26 cellular contexts compared by ENCODE assay signal in genomic region chr6:167998206-167998605, GRCh38. TPM values are rescaled to one million over a fixed set of nuclear protein-coding genes. Genes with fewer than 3 reads are reported as not detected.
DNase-seq lines count a peak whose midpoint lies in the region; ATAC-seq, FAIRE-seq and TF ChIP-seq lines count a peak whose summit lies in the region.
"Had no signal": no experiment of that assay in that cellular context is flagged by ENCODE, and none has a peak within 500 bp of the region (broad histone marks: within the 10 kb centered on the region; RNA-seq: fewer than 3 reads in every experiment).

No MANE protein-coding gene starts in this region.

- H3K27ac ChIP-seq in left lung, result no peak overlapping the region
- H3K27ac ChIP-seq in small intestine (ENCODE audit: low read depth in 1 of 2, low read length in 1 of 2), result no peak overlapping the region
- H3K27ac ChIP-seq: A549, heart right ventricle, PC-9, prostate gland, thoracic aorta, vagina, VCaP had no signal

- no peaks in the 10 kb centered on the region for H3K27me3 Mint-ChIP-seq in activated CD8-positive, alpha-beta T cell treated with anti-CD3 and anti-CD28 coated beads, Interleukin-2, amount 10 ng/mL, durations not matched to agents 7 days and 5 days (ENCODE audit: low read depth)
- peaks cover 3% of the 10 kb centered on the region for H3K27me3 Mint-ChIP-seq in activated CD8-positive, alpha-beta T cell treated with anti-CD3 and anti-CD28 coated beads for 36 hours

- POLR2A ChIA-PET in activated CD8-positive, alpha-beta T cell treated with anti-CD3 and anti-CD28 coated beads, Interleukin-2, amount 10 ng/mL, durations not matched to agents 7 days and 5 days (lab: Charles Lee), result no interaction called here
- POLR2A ChIA-PET in activated CD8-positive, alpha-beta T cell treated with anti-CD3 and anti-CD28 coated beads for 36 hours (lab: Charles Lee), result interaction anchor here (0.6 kb wide), 1 partner anchor 110 kb away, joined by 3 read pairs; no protein-coding TSS in a partner anchor

- H3K4me3 ChIP-seq in left lung, result no peak overlapping the region
- H3K4me3 ChIP-seq in small intestine (ENCODE audit: low read depth in 1 of 2, low read length in 2 of 2), result no peak overlapping the region
- H3K4me3 ChIP-seq: A549, dorsolateral prefrontal cortex, heart right ventricle, PC-9, prostate gland, thoracic aorta, vagina had no signal

- H3K4me3 Mint-ChIP-seq in activated CD8-positive, alpha-beta T cell treated with anti-CD3 and anti-CD28 coated beads, Interleukin-2, amount 10 ng/mL, durations not matched to agents 7 days and 5 days, result no peak overlapping the region
- H3K4me3 Mint-ChIP-seq in activated CD8-positive, alpha-beta T cell treated with anti-CD3 and anti-CD28 coated beads for 36 hours, result no peak overlapping the region
- H3K4me3 Mint-ChIP-seq: activated T-cell treated with anti-CD3 and anti-CD28 coated beads, Interleukin-2, amount 50 U/mL, for 4 hours; central memory CD8-positive, alpha-beta T cell had no signal

- no peak overlapping the region for H3K27ac Mint-ChIP-seq in activated CD8-positive, alpha-beta T cell treated with anti-CD3 and anti-CD28 coated beads, Interleukin-2, amount 10 ng/mL, durations not matched to agents 7 days and 5 days
- no peak overlapping the region for H3K27ac Mint-ChIP-seq in activated CD8-positive, alpha-beta T cell treated with anti-CD3 and anti-CD28 coated beads for 36 hours

- H3K9me3 Mint-ChIP-seq in activated CD8-positive, alpha-beta T cell treated with anti-CD3 and anti-CD28 coated beads, Interleukin-2, amount 10 ng/mL, durations not matched to agents 7 days and 5 days (ENCODE audit: insufficient read depth), result no peaks in the 10 kb centered on the region
- peaks cover 5% of the 10 kb centered on the region for H3K9me3 Mint-ChIP-seq in activated CD8-positive, alpha-beta T cell treated with anti-CD3 and anti-CD28 coated beads for 36 hours
- H3K9me3 Mint-ChIP-seq: activated T-cell treated with anti-CD3 and anti-CD28 coated beads, Interleukin-2, amount 50 U/mL, for 4 hours; central memory CD8-positive, alpha-beta T cell had no signal

- H3K36me3 ChIP-seq in left lung (no peaks in the 10 kb centered on the region), small intestine (ENCODE audit: control insufficient read depth in 2 of 2, insufficient read depth in 2 of 2, low read length in 2 of 2) (no peaks in the 10 kb centered on the region)
- H3K36me3 ChIP-seq: heart right ventricle, prostate gland, thoracic aorta, vagina had no signal

- H3K4me1 Mint-ChIP-seq in activated CD8-positive, alpha-beta T cell treated with anti-CD3 and anti-CD28 coated beads, Interleukin-2, amount 10 ng/mL, durations not matched to agents 7 days and 5 days (ENCODE audit: low read depth), result peaks cover 2% of the 10 kb centered on the region
- H3K4me1 Mint-ChIP-seq in activated CD8-positive, alpha-beta T cell treated with anti-CD3 and anti-CD28 coated beads for 36 hours (ENCODE audit: low read depth), result peaks cover 2% of the 10 kb centered on the region
- H3K4me1 Mint-ChIP-seq: central memory CD8-positive, alpha-beta T cell had no signal

- H3K36me3 Mint-ChIP-seq in activated CD8-positive, alpha-beta T cell treated with anti-CD3 and anti-CD28 coated beads, Interleukin-2, amount 10 ng/mL, durations not matched to agents 7 days and 5 days (ENCODE audit: low read depth), result no peaks in the 10 kb centered on the region
- peaks cover 3% of the 10 kb centered on the region for H3K36me3 Mint-ChIP-seq in activated CD8-positive, alpha-beta T cell treated with anti-CD3 and anti-CD28 coated beads for 36 hours (ENCODE audit: low read depth)

- H3K9me3 ChIP-seq in left lung (no peaks in the 10 kb centered on the region), small intestine (ENCODE audit: control insufficient read depth, low read depth) (no peaks in the 10 kb centered on the region)
- H3K9me3 ChIP-seq: A549, heart right ventricle, prostate gland, thoracic aorta, vagina had no signal

- H3K4me1 ChIP-seq in left lung (no peaks in the 10 kb centered on the region), small intestine (ENCODE audit: control insufficient read depth in 2 of 2, insufficient read depth in 1 of 2, low read depth in 1 of 2, low read length in 1 of 2) (no peaks in the 10 kb centered on the region)
- H3K4me1 ChIP-seq: prostate gland, vagina had no signal

- no peaks in the 10 kb centered on the region for H3K27me3 ChIP-seq in left lung
- H3K27me3 ChIP-seq in small intestine (ENCODE audit: control insufficient read depth in 2 of 2, insufficient read depth in 2 of 2, low read length in 2 of 2), result no peaks in the 10 kb centered on the region
- H3K27me3 ChIP-seq: vagina had no signal

- peak; percentile 4 for DNase-seq in activated CD8-positive, alpha-beta T cell treated with anti-CD3 and anti-CD28 coated beads, Interleukin-2, amount 10 ng/mL, durations not matched to agents 7 days and 5 days
- DNase-seq in activated CD8-positive, alpha-beta T cell treated with anti-CD3 and anti-CD28 coated beads for 36 hours, result no peak
- DNase-seq in ecto neural progenitor cell (ENCODE audit: low spot score) (peak; percentile 12), left lung (no peak), small intestine (no peak), NCI-H2029 treated with DMSO at 0.1 percent for 48 hours (lab: John Stamatoyannopoulos, UW) (no peak), globus pallidus (ENCODE audit: low spot score) (no peak)
- no peak for DNase-seq in activated T-cell treated with anti-CD3 and anti-CD28 coated beads, Interleukin-2, amount 50 U/mL, for 48 hours
- DNase-seq: activated CD4-positive, alpha-beta T cell treated with anti-CD3 and anti-CD28 coated beads for 48 hours; activated naive CD4-positive, alpha-beta T cell; activated T-cell treated with anti-CD3 and anti-CD28 coated beads, Interleukin-2, amount 50 U/mL, for 4 hours; C1 segment of cervical spinal cord; DND-41; dorsolateral prefrontal cortex; heart right ventricle; Kasumi-1; NCI-H524 treated with DMSO at 0.1 percent for 48 hours; PC-9; SHP77 treated with DMSO at 0.1 percent for 48 hours; stimulated activated naive CD4-positive, alpha-beta T cell treated with Interleukin-2 at 50 U/mL for 16 hours had no signal

- 63 to 74% (median 71%) methylated on average over 5 of the region's 5 CpGs for WGBS in small intestine, 3 donors

- intact Hi-C loops in activated CD8-positive, alpha-beta T cell treated with anti-CD3 and anti-CD28 coated beads for 36 hours (cut with micrococcal nuclease), result no loop called here
- intact Hi-C loops in left lung (cut with DNase I), result no loop called here

- no peak for FAIRE-seq in small intestine (lab: Jason Lieb, UNC)
- FAIRE-seq: A549 had no signal

- ATAC-seq in activated CD8-positive, alpha-beta T cell treated with anti-CD3 and anti-CD28 coated beads, Interleukin-2, amount 10 ng/mL, durations not matched to agents 7 days and 5 days, result no peak
- no peak for ATAC-seq in activated CD8-positive, alpha-beta T cell treated with anti-CD3 and anti-CD28 coated beads for 36 hours
- peak; percentile 38 for ATAC-seq in left lung
- ATAC-seq: activated T-cell treated with anti-CD3 and anti-CD28 coated beads, Interleukin-2, amount 50 U/mL, for 4 hours; heart right ventricle had no signal

- CTCF ChIA-PET in activated CD8-positive, alpha-beta T cell treated with anti-CD3 and anti-CD28 coated beads, Interleukin-2, amount 10 ng/mL, durations not matched to agents 7 days and 5 days (lab: Charles Lee), result no interaction called here
- CTCF ChIA-PET in activated CD8-positive, alpha-beta T cell treated with anti-CD3 and anti-CD28 coated beads for 36 hours (lab: Charles Lee), result no interaction called here

- TF ChIP-seq CTCF in activated CD8-positive, alpha-beta T cell treated with anti-CD3 and anti-CD28 coated beads for 36 hours (IDR thresholded peaks at IDR 0.05), result no peak
- no peak for TF ChIP-seq CTCF in left lung (IDR thresholded peaks at IDR 0.05)

RNA-seq across cellular contexts. Expression of gene KIF25, which starts 0.7 kb away (rescaled TPM):
- total RNA-seq in activated CD8-positive, alpha-beta T cell treated with anti-CD3 and anti-CD28 coated beads, Interleukin-2, amount 10 ng/mL, durations not matched to agents 7 days and 5 days, result not detected
- not detected for total RNA-seq in activated CD8-positive, alpha-beta T cell treated with anti-CD3 and anti-CD28 coated beads for 36 hours
- total RNA-seq in left lung, result 1 to 10 TPM in 1 of 2 donors, under 1 TPM in 1; 0.63 to 1.2 TPM
- under 1 TPM in 1 of 3 donors, not detected in 2; 0.16 TPM for polyA plus RNA-seq in small intestine
- total RNA-seq: activated T-cell treated with anti-CD3 and anti-CD28 coated beads, Interleukin-2, amount 50 U/mL, for 4 hours; PC-9; thoracic aorta; vagina had no signal

Comparison
In these comparisons a context has a peak if more than half of its experiments do, and no peak if none do; other contexts are left out.
1. DNase-seq: peak in activated CD8-positive, alpha-beta T cell treated with anti-CD3 and anti-CD28 coated beads, Interleukin-2, amount 10 ng/mL, durations not matched to agents 7 days and 5 days (single experiment) and ecto neural progenitor cell (single experiment); none in activated CD8-positive, alpha-beta T cell treated with anti-CD3 and anti-CD28 coated beads for 36 hours (single experiment), left lung (0 of 2), small intestine (single experiment), activated T-cell treated with anti-CD3 and anti-CD28 coated beads, Interleukin-2, amount 50 U/mL, for 48 hours (0 of 2), NCI-H2029 treated with DMSO at 0.1 percent for 48 hours (single experiment) and globus pallidus (single experiment).